ENCODE assay signal across 37 cellular contexts in the genomic region with DNA sequence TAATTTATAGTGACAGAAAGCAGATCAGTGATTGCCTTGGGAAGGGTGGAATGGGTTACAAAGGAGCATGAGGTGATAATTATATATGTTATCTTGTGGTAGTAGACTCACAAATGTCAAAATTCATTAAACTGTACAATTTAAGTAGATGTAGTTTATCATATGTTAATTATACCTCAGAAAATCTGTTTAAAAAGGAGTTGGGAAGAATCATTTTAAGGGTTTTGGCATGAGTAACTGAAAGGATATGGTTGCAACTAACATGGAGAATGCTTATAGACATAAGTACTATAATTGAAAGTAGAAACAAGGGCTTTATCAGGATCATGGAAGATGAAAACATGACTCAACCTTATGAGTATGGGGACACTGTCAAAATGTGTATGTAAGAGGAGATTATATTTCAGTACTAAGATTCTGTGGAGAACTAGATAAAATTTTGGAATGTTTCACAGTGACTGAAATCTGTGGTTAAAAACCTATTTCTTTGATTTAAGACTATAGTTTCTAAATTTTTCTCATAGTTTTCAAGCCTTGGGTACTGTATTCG.
DNase-seq lines count a peak whose midpoint lies in the region; ATAC-seq and TF ChIP-seq lines count a peak whose summit lies in the region.
"Had no signal": no experiment of that assay in that cellular context is flagged by ENCODE, and none has a peak within 500 bp of the region (broad histone marks: within the 10 kb centered on the region; RNA-seq: fewer than 3 reads in every experiment).

No MANE protein-coding gene starts in this region.

- no peak overlapping the region for H3K27ac ChIP-seq in ovary
- H3K27ac ChIP-seq: esophagus squamous epithelium, KMS-11, tibial nerve, VCaP had no signal

- intact Hi-C loops in Caco-2 (cut with micrococcal nuclease; ENCODE audit: unreplicated experiment) = no loop called here
- intact Hi-C loops in ovary (cut with DNase I) = no loop called here

- no peak overlapping the region for H3K4me3 ChIP-seq in Caco-2 (ENCODE audit: low read depth, low read length)
- H3K4me3 ChIP-seq in cardiac fibroblast (replicated peaks in 1 of 2; ENCODE audit: low read depth in 2 of 2, low read length in 2 of 2) = no peak overlapping the region
- no peak overlapping the region for H3K4me3 ChIP-seq in ovary
- H3K4me3 ChIP-seq: esophagus squamous epithelium, HAP-1, smooth muscle cell, tibial nerve had no signal

- H3K9me3 ChIP-seq in Caco-2 (no peaks in the 10 kb centered on the region), ovary (no peaks in the 10 kb centered on the region)
- H3K9me3 ChIP-seq: esophagus squamous epithelium, HAP-1, tibial nerve had no signal

- H3K27me3 ChIP-seq in Caco-2 (replicated peaks; ENCODE audit: control insufficient read depth, insufficient read depth, low read length) (no peaks in the 10 kb centered on the region), ovary (no peaks in the 10 kb centered on the region)
- H3K27me3 ChIP-seq: esophagus squamous epithelium, tibial nerve had no signal

- TF ChIP-seq POLR2A in ovary (IDR thresholded peaks at IDR 0.05) = no peak

- H3K36me3 Mint-ChIP-seq in Caco-2 (ENCODE audit: insufficient read depth, unreplicated experiment) (peaks cover 11% of the 10 kb centered on the region), nephron progenitor cell (ENCODE audit: low read depth) (peaks cover 37% of the 10 kb centered on the region)
- H3K36me3 Mint-ChIP-seq: activated CD8-positive, alpha-beta memory T cell treated with anti-CD3 and anti-CD28 coated beads, Interleukin-2, amount 10 ng/mL, durations not matched to agents 7 days and 5 days; naive B cell had no signal

- H3K36me3 ChIP-seq in Caco-2 (ENCODE audit: control insufficient read depth, insufficient read depth, low read length) (no peaks in the 10 kb centered on the region), ovary (no peaks in the 10 kb centered on the region)
- H3K36me3 ChIP-seq: HAP-1 had no signal

- no TSS peak for BruUV-seq in Caco-2 (replicated peaks; lab: Mats Ljungman, UMichigan)

- no peak for TF ChIP-seq EP300 in ovary (IDR thresholded peaks at IDR 0.05)

- peaks cover 24% of the 10 kb centered on the region for H3K4me1 Mint-ChIP-seq in Caco-2 (ENCODE audit: low read depth, unreplicated experiment)
- no peaks in the 10 kb centered on the region for H3K4me1 Mint-ChIP-seq in nephron progenitor cell
- H3K4me1 Mint-ChIP-seq: activated CD4-positive, alpha-beta T cell treated with anti-CD3 and anti-CD28 coated beads, Interleukin-2, amount 10 ng/mL, durations not matched to agents 7 days and 5 days; activated CD8-positive, alpha-beta memory T cell treated with anti-CD3 and anti-CD28 coated beads, Interleukin-2, amount 10 ng/mL, durations not matched to agents 7 days and 5 days; B cell; CD8-positive, alpha-beta memory T cell; naive B cell had no signal

- POLR2A ChIA-PET in Caco-2 (lab: Charles Lee) = no interaction called here

- ATAC-seq in HG03280 (IDR thresholded peaks at IDR 0.05; ENCODE audit: unreplicated experiment) (no peak), GM21737 (IDR thresholded peaks at IDR 0.05; ENCODE audit: unreplicated experiment) (no peak), left lobe of liver (no peak)
- ATAC-seq: activated CD8-positive, alpha-beta memory T cell treated with anti-CD3 and anti-CD28 coated beads, Interleukin-2, amount 10 ng/mL, durations not matched to agents 7 days and 5 days; activated T-cell treated with anti-CD3 and anti-CD28 coated beads, Interleukin-2, amount 50 U/mL, for 72 hours; PC-3 had no signal

- CTCF ChIA-PET in Caco-2 (lab: Charles Lee) = no interaction called here

- WGBS in ovary, 3 donors = 71 to 93% (median 85%) methylated on average over 1 of the region's 1 CpG

- H3K27ac Mint-ChIP-seq in Caco-2 (ENCODE audit: unreplicated experiment) (peak overlapping the region; percentile 69), nephron progenitor cell (peak overlapping the region; percentile 34)
- H3K27ac Mint-ChIP-seq: activated CD4-positive, alpha-beta T cell treated with anti-CD3 and anti-CD28 coated beads, Interleukin-2, amount 10 ng/mL, durations not matched to agents 7 days and 5 days; activated CD8-positive, alpha-beta memory T cell treated with anti-CD3 and anti-CD28 coated beads, Interleukin-2, amount 10 ng/mL, durations not matched to agents 7 days and 5 days; activated T-cell treated with anti-CD3 and anti-CD28 coated beads, Interleukin-2, amount 50 U/mL, for 72 hours; B cell; dendritic cell treated with granulocyte-macrophage colony-stimulating factor and Interleukin-4, amounts not matched to agents 40 ng/mL and 50 ng/mL, for 4 days; endodermal cell; naive B cell had no signal

- DNase-seq in Caco-2 (no peak), LHCN-M2 (ENCODE audit: low read depth) (peak; percentile 34), cardiac fibroblast (ENCODE audit: low read depth in 2 of 2) (peak; percentile 12 to 42), nephron progenitor cell (no peak), left lobe of liver (ENCODE audit: low spot score) (no peak), ovary (no peak)
- DNase-seq: activated CD4-positive, alpha-beta T cell treated with anti-CD3 and anti-CD28 coated beads, Interleukin-2, amount 10 ng/mL, durations not matched to agents 7 days and 5 days; activated CD8-positive, alpha-beta memory T cell treated with anti-CD3 and anti-CD28 coated beads, Interleukin-2, amount 10 ng/mL, durations not matched to agents 7 days and 5 days; activated naive CD4-positive, alpha-beta T cell treated with Interleukin-2 at 50 U/mL for 16 hours; activated T-cell treated with anti-CD3 and anti-CD28 coated beads, Interleukin-2, amount 50 U/mL, for 72 hours; amniotic stem cell; caudate nucleus; CD8-positive, alpha-beta memory T cell; endodermal cell; esophagus squamous epithelium; glutamatergic neuron; kidney; naive B cell; NCI-H1436 treated with DMSO at 0.1 percent for 48 hours; NCI-H510A treated with DMSO at 0.1 percent for 48 hours; NK-92 treated with Interleukin-12 subunit alpha and Interleukin-12 subunit beta, amount 100 ng/mL, for 24 hours; nucleus accumbens; PC-3; retina; SHP77; stimulated activated CD4-positive, alpha-beta T cell treated with anti-CD3 and anti-CD28 coated beads, Interleukin-2, amount 100 ng/mL, for 24 hours; T-helper 9 cell had no signal

- TF ChIP-seq CTCF in Caco-2 (IDR thresholded peaks at IDR 0.05; ENCODE audit: insufficient read depth in 1 of 2, low read depth in 1 of 2, low read length in 1 of 2, severe bottlenecking in 1 of 2, unreplicated experiment in 1 of 2) (no peak), cardiac fibroblast (IDR thresholded peaks at IDR 0.05; ENCODE audit: low read depth, low read length) (no peak), nephron progenitor cell (IDR thresholded peaks at IDR 0.05) (no peak), ovary (IDR thresholded peaks at IDR 0.05) (no peak)

- peaks cover 18% of the 10 kb centered on the region for H3K4me1 ChIP-seq in Caco-2
- no peaks in the 10 kb centered on the region for H3K4me1 ChIP-seq in ovary (ENCODE audit: insufficient read depth)

- no peaks in the 10 kb centered on the region for H3K9me3 Mint-ChIP-seq in Caco-2 (ENCODE audit: unreplicated experiment)
- no peaks in the 10 kb centered on the region for H3K9me3 Mint-ChIP-seq in nephron progenitor cell
- H3K9me3 Mint-ChIP-seq: activated CD4-positive, alpha-beta T cell treated with anti-CD3 and anti-CD28 coated beads, Interleukin-2, amount 10 ng/mL, durations not matched to agents 7 days and 5 days; activated T-cell treated with anti-CD3 and anti-CD28 coated beads, Interleukin-2, amount 50 U/mL, for 72 hours; CD8-positive, alpha-beta memory T cell; dendritic cell treated with granulocyte-macrophage colony-stimulating factor and Interleukin-4, amounts not matched to agents 40 ng/mL and 50 ng/mL, for 4 days; endodermal cell; mesothelial cell of epicardium; naive B cell had no signal

- no peak overlapping the region for H3K4me3 Mint-ChIP-seq in Caco-2 (ENCODE audit: unreplicated experiment)
- H3K4me3 Mint-ChIP-seq in nephron progenitor cell = no peak overlapping the region
- H3K4me3 Mint-ChIP-seq: activated CD4-positive, alpha-beta T cell treated with anti-CD3 and anti-CD28 coated beads, Interleukin-2, amount 10 ng/mL, durations not matched to agents 7 days and 5 days; activated CD8-positive, alpha-beta memory T cell treated with anti-CD3 and anti-CD28 coated beads, Interleukin-2, amount 10 ng/mL, durations not matched to agents 7 days and 5 days; activated T-cell treated with anti-CD3 and anti-CD28 coated beads, Interleukin-2, amount 50 U/mL, for 72 hours; B cell; CD8-positive, alpha-beta memory T cell; dendritic cell treated with granulocyte-macrophage colony-stimulating factor and Interleukin-4, amounts not matched to agents 40 ng/mL and 50 ng/mL, for 4 days; endodermal cell; mesothelial cell of epicardium; naive B cell had no signal

- H3K27me3 Mint-ChIP-seq in Caco-2 (ENCODE audit: insufficient read depth, unreplicated experiment) (no peaks in the 10 kb centered on the region), nephron progenitor cell (ENCODE audit: low read depth, poor library complexity) (no peaks in the 10 kb centered on the region)
- H3K27me3 Mint-ChIP-seq: activated CD8-positive, alpha-beta memory T cell treated with anti-CD3 and anti-CD28 coated beads, Interleukin-2, amount 10 ng/mL, durations not matched to agents 7 days and 5 days; B cell; CD8-positive, alpha-beta memory T cell; dendritic cell treated with granulocyte-macrophage colony-stimulating factor and Interleukin-4, amounts not matched to agents 40 ng/mL and 50 ng/mL, for 4 days; naive B cell had no signal

Comparison
In these comparisons a context has a peak if more than half of its experiments do, and no peak if none do; other contexts are left out.
1. DNase-seq: peak in LHCN-M2 (single experiment) and cardiac fibroblast (2 of 2); none in Caco-2 (0 of 2), nephron progenitor cell (single experiment), left lobe of liver (single experiment) and ovary (0 of 5).